In genomic region chr22:43923631-43924548, GRCh38 we compare ENCODE assay signal across 8 cellular contexts. TPM values are rescaled to one million over a fixed set of nuclear protein-coding genes. Genes with fewer than 3 reads are reported as not detected.
DNase-seq lines count a peak whose midpoint lies in the region; ATAC-seq and TF ChIP-seq lines count a peak whose summit lies in the region.

Gene PNPLA3 (plus strand): TSS chr22:43923805. CDS start chr22:43923912, 107 bp downstream.

- no peaks in the 10 kb centered on the region for H3K79me2 ChIP-seq in HCT116 (ENCODE audit: insufficient read depth, low read length)

- peak within 1 kb of the TSS; percentile 90 for H3K27ac ChIP-seq in HCT116 (ENCODE audit: low read depth, low read length)
- no peak within 1 kb of the TSS for H3K27ac ChIP-seq in ectodermal cell (ENCODE audit: insufficient read depth, low read depth, low read length, poor library complexity, severe bottlenecking)
- H3K27ac ChIP-seq in lower lobe of right lung, result peak within 1 kb of the TSS; percentile 20

- no peaks in the 10 kb centered on the region for H3K27me3 ChIP-seq in HCT116 (ENCODE audit: insufficient read depth, low read length)
- H3K27me3 ChIP-seq in ectodermal cell (ENCODE audit: control insufficient read depth, insufficient read depth, low read length, poor library complexity, severe bottlenecking), result peaks cover 35% of the 10 kb centered on the region
- H3K27me3 ChIP-seq in lower lobe of right lung (ENCODE audit: low read depth), result peaks cover 42% of the 10 kb centered on the region

- peak within 1 kb of the TSS; percentile 80 for H3K9ac ChIP-seq in HCT116 (ENCODE audit: low read length)

- RAD21 ChIA-PET in HCT116 (lab: Charles Lee; ENCODE audit: low non-redundant PET in 1 of 2, low total read pairs in 2 of 2, uncharacterized antibody in 2 of 2, unreplicated experiment in 2 of 2), result no interaction called here

- no peaks in the 10 kb centered on the region for H3K36me3 ChIP-seq in HCT116 (ENCODE audit: control insufficient read depth in 1 of 2, insufficient read depth in 2 of 2, low read length in 2 of 2)
- H3K36me3 ChIP-seq in ectodermal cell (ENCODE audit: control insufficient read depth, insufficient read depth, low read length), result no peaks in the 10 kb centered on the region
- H3K36me3 ChIP-seq in lower lobe of right lung, result no peaks in the 10 kb centered on the region

- peaks cover 40 to 46% of the 10 kb centered on the region in 2 experiments for H3K4me1 ChIP-seq in HCT116 (ENCODE audit: control insufficient read depth in 1 of 2, insufficient read depth in 2 of 2, low read length in 2 of 2)
- peaks cover 20% of the 10 kb centered on the region for H3K4me1 ChIP-seq in ectodermal cell (ENCODE audit: control insufficient read depth, insufficient read depth, low read length)
- peaks cover 6% of the 10 kb centered on the region for H3K4me1 ChIP-seq in lower lobe of right lung

- H3K4me3 ChIP-seq in HCT116 (replicated peaks in 1 of 2; ENCODE audit: low read depth in 1 of 2, low read length in 2 of 2), result peak within 1 kb of the TSS; percentile 69 to 71
- H3K4me3 ChIP-seq in ectodermal cell (ENCODE audit: insufficient read depth, low read depth, low read length), result peak within 1 kb of the TSS; percentile 69
- peak within 1 kb of the TSS; percentile 72 for H3K4me3 ChIP-seq in lower lobe of right lung

- no TSS peak for BruUV-seq in HCT116 (replicated peaks; lab: Mats Ljungman, UMichigan)

- CTCF ChIA-PET in HCT116 (lab: Charles Lee), result interaction anchor here (1.0 to 2.1 kb wide), 4 partner anchors 21 to 41 kb away, joined by 4 to 13 read pairs (median 5); no protein-coding TSS in a partner anchor

- peak; percentile 81 for TF ChIP-seq POLR2A in HCT116 (IDR thresholded peaks at IDR 0.05; ENCODE audit: borderline replicate concordance, extremely low read depth, insufficient read depth, insufficient read length)

- TF ChIP-seq CTCF in HCT116 (IDR thresholded peaks at IDR 0.05 in 2 of 3, conservative IDR thresholded peaks at IDR 0.05 in 1 of 3; ENCODE audit: borderline replicate concordance in 1 of 3, insufficient read depth in 1 of 3, low read depth in 2 of 3, low read length in 2 of 3) (peak in 2 of 3 experiments; percentile 33 to 36; a peak in 3 of 6 replicates), lower lobe of right lung (IDR thresholded peaks at IDR 0.05) (no peak)

- peak; percentile 86 for ATAC-seq in HCT116
- peak; percentile 94 to 96 for ATAC-seq in lower lobe of right lung
- ATAC-seq in GM19023 (IDR thresholded peaks at IDR 0.05; ENCODE audit: unreplicated experiment), result no peak

- WGBS in ectodermal cell, 2 experiments, result 0% methylated on average over 103 to 104 of the region's 107 CpGs

- no peaks in the 10 kb centered on the region for H3K9me2 ChIP-seq in HCT116 (ENCODE audit: insufficient read depth)

- POLR2A ChIA-PET in HCT116 (lab: Charles Lee), result interaction anchor here (0.7 to 1.7 kb wide), 4 partner anchors 9 to 753 kb away, joined by 3 to 4 read pairs (median 4); partner anchors contain the start of gene SAMM50

- intact Hi-C loops in HCT116 (cut with micrococcal nuclease) (no loop called here), lower lobe of right lung (cut with DNase I) (no loop called here)

- DNase-seq in AG08396 (ENCODE audit: low spot score) (peak; percentile 95), HCT116 (ENCODE audit: low read depth, low spot score) (peak; percentile 57), NCI-H748 treated with DMSO at 0.1 percent for 48 hours (lab: John Stamatoyannopoulos, UW) (peak; percentile 80), lower lobe of right lung (peak; percentile 91)
- DNase-seq in activated CD8-positive, alpha-beta memory T cell treated with anti-CD3 and anti-CD28 coated beads for 1 hour (ENCODE audit: extremely low read depth in 1 of 2, low read depth in 1 of 2), result peak; percentile 45 to 68
- peak; percentile 85 for DNase-seq in stimulated activated CD4-positive, alpha-beta T cell treated with anti-CD3 and anti-CD28 coated beads, Interleukin-4, amount 100 ng/mL, for 1 hour

- H3K4me2 ChIP-seq in HCT116 (ENCODE audit: low read length), result peak within 1 kb of the TSS; percentile 98

- TF ChIP-seq RAD21 in HCT116 (IDR thresholded peaks at IDR 0.05; ENCODE audit: low read depth), result no peak

- H2AFZ ChIP-seq in HCT116 (ENCODE audit: low read depth, low read length, poor library complexity, severe bottlenecking), result peak within 1 kb of the TSS; percentile 98

- H3K9me3 ChIP-seq in HCT116 (ENCODE audit: control insufficient read depth in 1 of 2, insufficient read depth in 1 of 2, low read depth in 1 of 2, low read length in 2 of 2), result no peaks in the 10 kb centered on the region
- no peaks in the 10 kb centered on the region for H3K9me3 ChIP-seq in ectodermal cell (ENCODE audit: control insufficient read depth, low read length)
- H3K9me3 ChIP-seq in lower lobe of right lung, result no peaks in the 10 kb centered on the region

- H4K20me1 ChIP-seq in HCT116 (ENCODE audit: insufficient read depth), result no peaks in the 10 kb centered on the region

TF ChIP-seq in HCT116, 20 proteins besides CTCF, POLR2A, EP300 and RAD21:
- no peak for TF ChIP-seq JUND (IDR thresholded peaks at IDR 0.05)
- peak; percentile 78 for TF ChIP-seq ZFX (IDR thresholded peaks at IDR 0.05)
- peak; percentile 82 for TF ChIP-seq MAX (IDR thresholded peaks at IDR 0.05)
- no peak for TF ChIP-seq CBX3 (IDR thresholded peaks at IDR 0.05; ENCODE audit: low read depth)
- TF ChIP-seq SIN3A (IDR thresholded peaks at IDR 0.05; ENCODE audit: low read depth), result peak; percentile 53; the same call in 1 of the 2 replicates
- TF ChIP-seq SP1 (IDR thresholded peaks at IDR 0.05; ENCODE audit: low read depth), result peak; percentile 32; the same call in 1 of the 2 replicates
- peak; percentile 83 for TF ChIP-seq POLR2AphosphoS5 (IDR thresholded peaks at IDR 0.05; ENCODE audit: low read depth, low read length)

RNA-seq across cellular contexts. Expression of gene PNPLA3, which starts in this region (rescaled TPM):
- 7.3 TPM for total RNA-seq in HCT116 (2021; ENCODE audit: unreplicated experiment)
- 3.9 and 4.9 TPM in 2 replicates for polyA plus RNA-seq in HCT116 (2012)
- polyA plus RNA-seq in ectodermal cell (2013, experiment 1 of 4), result 8.6 TPM
- 7.0 TPM for polyA plus RNA-seq in ectodermal cell (2013, experiment 2 of 4)
- polyA plus RNA-seq in ectodermal cell (2013, experiment 3 of 4), result 6.1 TPM
- 4.9 TPM for polyA plus RNA-seq in ectodermal cell (2013, experiment 4 of 4)
- 6.9 TPM for total RNA-seq in lower lobe of right lung
